ENCODE assay signal across 16 cellular contexts in the genomic region with DNA sequence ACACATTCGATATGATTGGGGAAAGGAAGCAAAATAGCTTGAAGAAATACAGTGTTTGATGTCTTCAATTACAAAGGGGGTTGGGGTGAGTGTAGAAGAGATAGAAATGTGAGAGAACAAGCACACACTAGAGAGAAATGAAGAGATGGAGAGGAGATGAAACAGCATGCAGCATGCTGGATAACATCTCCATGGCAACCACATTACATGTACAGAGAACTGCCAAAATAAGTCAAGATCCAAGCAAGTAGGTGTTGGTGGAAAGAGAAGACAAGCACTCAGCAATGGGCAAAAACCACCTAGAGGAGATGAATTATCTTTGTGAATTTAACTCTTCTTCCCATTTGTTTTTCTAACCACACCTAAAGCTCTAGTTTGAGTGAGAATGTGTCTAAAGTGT.
A peak's percentile ranks its signal among the peaks of the same experiment; 100 is the strongest.
DNase-seq lines count a peak whose midpoint lies in the region.
"Had no signal": no experiment of that assay in that cellular context is flagged by ENCODE, and none has a peak within 500 bp of the region (broad histone marks: within the 10 kb centered on the region; RNA-seq: fewer than 3 reads in every experiment).

No MANE protein-coding gene starts in this region.

- DNase-seq in NCI-H748 (lab: John Stamatoyannopoulos, UW; ENCODE audit: unreplicated experiment) (peak; percentile 11), NCI-H748 treated with DMSO at 0.1 percent for 48 hours (lab: John Stamatoyannopoulos, UW) (no peak), inferior parietal cortex (ENCODE audit: extremely low spot score) (peak; percentile 29), putamen (ENCODE audit: low spot score) (peak; percentile 52), NCI-H1092 (lab: John Stamatoyannopoulos, UW) (no peak), COLO668 (lab: John Stamatoyannopoulos, UW; ENCODE audit: unreplicated experiment) (no peak)
- DNase-seq: BE2C; C1 segment of cervical spinal cord; CD4-positive, CD25-positive, alpha-beta regulatory T cell; CD8-positive, alpha-beta memory T cell; DMS153; DMS79; GDM1; GOT3; H7; HFFc6 had no signal

Comparison
In these comparisons a context has a peak if more than half of its experiments do, and no peak if none do; other contexts are left out.
1. DNase-seq: peak in NCI-H748 (single experiment), inferior parietal cortex (single experiment) and putamen (single experiment); none in NCI-H748 treated with DMSO at 0.1 percent for 48 hours (single experiment), NCI-H1092 (single experiment) and COLO668 (single experiment).